In genomic region chr17:41777579-41778188, GRCh38 we compare ENCODE assay signal across 7 cellular contexts. TPM values are rescaled to one million over a fixed set of nuclear protein-coding genes. Genes with fewer than 3 reads are reported as not detected.
DNase-seq lines count a peak whose midpoint lies in the region; ATAC-seq and TF ChIP-seq lines count a peak whose summit lies in the region.

No MANE protein-coding gene starts in this region.

- H3K79me2 ChIP-seq in MM.1S (ENCODE audit: low read length), result no peaks in the 10 kb centered on the region

- H3K27me3 ChIP-seq in heart left ventricle, result no peaks in the 10 kb centered on the region
- H3K27me3 ChIP-seq in MM.1S (replicated peaks; ENCODE audit: insufficient read depth, low read length), result no peaks in the 10 kb centered on the region

- peak; percentile 90 for TF ChIP-seq EP300 in Ishikawa (IDR thresholded peaks at IDR 0.05; ENCODE audit: borderline replicate concordance)

- TF ChIP-seq CTCF in WTC11 (IDR thresholded peaks at IDR 0.05), result no peak
- peak in 3 of 12 donors; percentile 8 to 13 (median 10) for TF ChIP-seq CTCF in heart left ventricle (IDR thresholded peaks at IDR 0.05)
- no peak for TF ChIP-seq CTCF in MM.1S (IDR thresholded peaks at IDR 0.05; ENCODE audit: low read length)

- peak overlapping the region in 3 of 12 donors; percentile 5 to 22 (median 12) for H3K4me3 ChIP-seq in heart left ventricle
- no peak overlapping the region for H3K4me3 ChIP-seq in skeletal muscle cell (ENCODE audit: low read depth, low read length)
- no peak overlapping the region for H3K4me3 ChIP-seq in MM.1S (ENCODE audit: low read length)

- no peak for TF ChIP-seq RAD21 in Ishikawa (IDR thresholded peaks at IDR 0.05; ENCODE audit: low read depth)

- peaks cover 44 to 100% (median 96%) of the 10 kb centered on the region in 12 donors for H3K4me1 ChIP-seq in heart left ventricle
- H3K4me1 ChIP-seq in MM.1S (ENCODE audit: low read length), result no peaks in the 10 kb centered on the region

- H3K9me2 ChIP-seq in MM.1S (replicated peaks; ENCODE audit: insufficient read depth, low read length), result no peaks in the 10 kb centered on the region

- peaks cover 64% of the 10 kb centered on the region for H3K4me1 Mint-ChIP-seq in WTC11

- POLR2A ChIA-PET in WTC11 (lab: Charles Lee), result interaction anchor here (0.7 to 3.0 kb wide), 5 partner anchors 8 to 106 kb away, joined by 3 to 29 read pairs (median 3); partner anchors contain the start of gene JUP

- DNase-seq in WTC11 (ENCODE audit: low spot score), result no peak
- DNase-seq in heart left ventricle, result peak; percentile 88 to 91 (median 89)
- peak; percentile 83 for DNase-seq in skeletal muscle cell (ENCODE audit: low read depth)
- no peak for DNase-seq in MM.1S

- H3K27me3 Mint-ChIP-seq in WTC11 (ENCODE audit: low read depth), result no peaks in the 10 kb centered on the region

- H3K36me3 Mint-ChIP-seq in WTC11, result no peaks in the 10 kb centered on the region; the same call in 1 of the 2 replicates

- intact Hi-C loops in heart left ventricle (cut with DNase I), result loop anchor here in 3 of 10 donors (2.0 to 10.0 kb wide), 3 partner anchors 23 to 85 kb away; no protein-coding TSS in a partner anchor

- ATAC-seq in WTC11, result no peak
- peak; percentile 27 to 64 (median 50) for ATAC-seq in heart left ventricle
- ATAC-seq in GM21367 (IDR thresholded peaks at IDR 0.05; ENCODE audit: unreplicated experiment), result no peak
- no peak for ATAC-seq in HG02759 (IDR thresholded peaks at IDR 0.05; ENCODE audit: unreplicated experiment)

- H3K9me3 ChIP-seq in heart left ventricle (no peaks in the 10 kb centered on the region), MM.1S (replicated peaks; ENCODE audit: insufficient read depth, low read length) (no peaks in the 10 kb centered on the region)

- peak overlapping the region; percentile 83 to 97 (median 95) for H3K27ac ChIP-seq in heart left ventricle
- no peak overlapping the region for H3K27ac ChIP-seq in MM.1S (ENCODE audit: low read length)

- peak overlapping the region; percentile 70; the same call in 1 of the 2 replicates for H3K27ac Mint-ChIP-seq in WTC11

- H4K20me1 ChIP-seq in MM.1S (ENCODE audit: insufficient read depth, low read length), result no peaks in the 10 kb centered on the region

- 3 to 15% (median 9%) methylated on average over 11 to 12 of the region's 12 CpGs for WGBS in heart left ventricle, 4 donors

- no peaks in the 10 kb centered on the region for H3K9me3 Mint-ChIP-seq in WTC11

- H2AFZ ChIP-seq in MM.1S (ENCODE audit: low read length), result no peak overlapping the region

- no peak overlapping the region for H3K4me2 ChIP-seq in MM.1S (ENCODE audit: low read depth, low read length)

- H3K36me3 ChIP-seq in heart left ventricle (peaks cover 0 to 13% (median 2%) of the 10 kb centered on the region in 9 donors), MM.1S (replicated peaks; ENCODE audit: insufficient read depth, low read length) (no peaks in the 10 kb centered on the region)

- H3K4me3 Mint-ChIP-seq in WTC11, result no peak overlapping the region

- CTCF ChIA-PET in WTC11 (lab: Charles Lee), result interaction anchor here (0.8 to 7.1 kb wide), 11 partner anchors 8 to 249 kb away, joined by 3 to 135 read pairs (median 4); partner anchors contain the start of genes JUP and P3H4

- no peak overlapping the region for H3K9ac ChIP-seq in MM.1S (ENCODE audit: low read length)

- TF ChIP-seq POLR2A in heart left ventricle (IDR thresholded peaks at IDR 0.05), result peak in 1 of 2 donors; percentile 59

- H3F3A ChIP-seq in MM.1S (ENCODE audit: insufficient read depth, low read length), result no peaks in the 10 kb centered on the region

TF ChIP-seq in Ishikawa, 13 proteins besides CTCF, POLR2A, EP300 and RAD21:
- TF ChIP-seq FOXM1 (IDR thresholded peaks at IDR 0.05; ENCODE audit: borderline replicate concordance, low read depth) (peak; percentile 70), ZBTB7A (IDR thresholded peaks at IDR 0.05; ENCODE audit: low read depth) (peak; percentile 76; the same call in 1 of the 2 replicates), CREB1 (IDR thresholded peaks at IDR 0.05; ENCODE audit: low read depth) (peak; percentile 56; the same call in 1 of the 2 replicates), EGR1 (IDR thresholded peaks at IDR 0.05) (peak; percentile 25; the same call in 1 of the 2 replicates), YY1 (IDR thresholded peaks at IDR 0.05; ENCODE audit: low read depth) (no peak), NFIC (IDR thresholded peaks at IDR 0.05) (peak; percentile 88), TEAD4 (IDR thresholded peaks at IDR 0.05) (peak; percentile 75; the same call in 1 of the 2 replicates), TCF12 (IDR thresholded peaks at IDR 0.05; ENCODE audit: low read depth) (peak; percentile 84)
- TF ChIP-seq, protein P1, sequence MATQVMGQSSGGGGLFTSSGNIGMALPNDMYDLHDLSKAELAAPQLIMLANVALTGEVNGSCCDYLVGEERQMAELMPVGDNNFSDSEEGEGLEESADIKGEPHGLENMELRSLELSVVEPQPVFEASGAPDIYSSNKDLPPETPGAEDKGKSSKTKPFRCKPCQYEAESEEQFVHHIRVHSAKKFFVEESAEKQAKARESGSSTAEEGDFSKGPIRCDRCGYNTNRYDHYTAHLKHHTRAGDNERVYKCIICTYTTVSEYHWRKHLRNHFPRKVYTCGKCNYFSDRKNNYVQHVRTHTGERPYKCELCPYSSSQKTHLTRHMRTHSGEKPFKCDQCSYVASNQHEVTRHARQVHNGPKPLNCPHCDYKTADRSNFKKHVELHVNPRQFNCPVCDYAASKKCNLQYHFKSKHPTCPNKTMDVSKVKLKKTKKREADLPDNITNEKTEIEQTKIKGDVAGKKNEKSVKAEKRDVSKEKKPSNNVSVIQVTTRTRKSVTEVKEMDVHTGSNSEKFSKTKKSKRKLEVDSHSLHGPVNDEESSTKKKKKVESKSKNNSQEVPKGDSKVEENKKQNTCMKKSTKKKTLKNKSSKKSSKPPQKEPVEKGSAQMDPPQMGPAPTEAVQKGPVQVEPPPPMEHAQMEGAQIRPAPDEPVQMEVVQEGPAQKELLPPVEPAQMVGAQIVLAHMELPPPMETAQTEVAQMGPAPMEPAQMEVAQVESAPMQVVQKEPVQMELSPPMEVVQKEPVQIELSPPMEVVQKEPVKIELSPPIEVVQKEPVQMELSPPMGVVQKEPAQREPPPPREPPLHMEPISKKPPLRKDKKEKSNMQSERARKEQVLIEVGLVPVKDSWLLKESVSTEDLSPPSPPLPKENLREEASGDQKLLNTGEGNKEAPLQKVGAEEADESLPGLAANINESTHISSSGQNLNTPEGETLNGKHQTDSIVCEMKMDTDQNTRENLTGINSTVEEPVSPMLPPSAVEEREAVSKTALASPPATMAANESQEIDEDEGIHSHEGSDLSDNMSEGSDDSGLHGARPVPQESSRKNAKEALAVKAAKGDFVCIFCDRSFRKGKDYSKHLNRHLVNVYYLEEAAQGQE (IDR thresholded peaks at IDR 0.05; ENCODE audit: low read depth), result no peak
TF ChIP-seq in Ishikawa: peak in this region for 7.

TF ChIP-seq in WTC11, 78 proteins besides CTCF, POLR2A, EP300 and RAD21 (continues in another document):
- TF ChIP-seq ZNF281 (CRISPR knock-in tag; IDR thresholded peaks at IDR 0.05) (no peak), KAT7 (CRISPR knock-in tag; IDR thresholded peaks at IDR 0.05; ENCODE audit: borderline replicate concordance) (no peak), TCF7 (CRISPR knock-in tag; IDR thresholded peaks at IDR 0.05; ENCODE audit: low read depth) (no peak), ZNF317 (CRISPR knock-in tag; IDR thresholded peaks at IDR 0.05; ENCODE audit: borderline replicate concordance, low read depth) (no peak), ZNF423 (CRISPR knock-in tag; IDR thresholded peaks at IDR 0.05) (peak; percentile 71)

RNA-seq across cellular contexts. Expression of gene JUP, which starts 8.8 kb away (rescaled TPM):
- total RNA-seq in WTC11 (2021), result 93.5 to 103 TPM (median 100 TPM) in 3 replicates
- total RNA-seq in heart left ventricle, result 100 to 1,000 TPM; 143 to 503 (median 166) TPM
- polyA plus RNA-seq in heart left ventricle, result 100 to 1,000 TPM in 1 of 2 donors, 10 to 100 TPM in 1; 94.6 to 148 TPM

RNA-seq across cellular contexts. Expression of gene P3H4, which starts 34.1 kb away (rescaled TPM):
- total RNA-seq in WTC11 (2021) (32.1 to 34.6 TPM (median 33.5 TPM) in 3 replicates), heart left ventricle (10 to 100 TPM in 1 of 9 donors, 1 to 10 TPM in 8; 2.2 to 10.1 (median 5.3) TPM)
- 1 to 10 TPM; 4.2 to 9.4 TPM for polyA plus RNA-seq in heart left ventricle

RNA-seq across cellular contexts. Expression of gene FKBP10, which starts 35.1 kb away (rescaled TPM):
- total RNA-seq in WTC11 (2021) (227 to 243 TPM (median 232 TPM) in 3 replicates), heart left ventricle (10 to 100 TPM in 5 of 9 donors, 1 to 10 TPM in 4; 6.5 to 40.4 (median 12.5) TPM)
- polyA plus RNA-seq in heart left ventricle, result 10 to 100 TPM; 11.4 to 25.2 TPM

RNA-seq across cellular contexts. Expression of gene HAP1, which starts 43.2 kb away (rescaled TPM):
- 4.4 to 5.0 TPM (median 4.4 TPM) in 3 replicates for total RNA-seq in WTC11 (2021)
- under 1 TPM in 4 of 9 donors, not detected in 5; 0.07 to 0.35 (median 0.10) TPM for total RNA-seq in heart left ventricle
- polyA plus RNA-seq in heart left ventricle, result under 1 TPM in 1 of 2 donors, not detected in 1; 0.10 TPM

RNA-seq across cellular contexts. Expression of gene NT5C3B, which starts 58.3 kb away (rescaled TPM):
- 58.1 to 62.9 TPM (median 59.4 TPM) in 3 replicates for total RNA-seq in WTC11 (2021)
- 10 to 100 TPM; 16.0 to 26.7 (median 24.1) TPM for total RNA-seq in heart left ventricle
- polyA plus RNA-seq in heart left ventricle, result 10 to 100 TPM; 30.0 to 50.9 TPM

Comparison
In these comparisons a context has a peak if more than half of its experiments do, and no peak if none do; other contexts are left out.
1. ATAC-seq: peak in heart left ventricle (4 of 4); none in WTC11 (single experiment), GM21367 (single experiment) and HG02759 (single experiment).
2. DNase-seq: peak in heart left ventricle (5 of 5) and skeletal muscle cell (single experiment); none in WTC11 (single experiment) and MM.1S (single experiment).